21 cellular contexts compared by ENCODE assay signal in the genomic region with DNA sequence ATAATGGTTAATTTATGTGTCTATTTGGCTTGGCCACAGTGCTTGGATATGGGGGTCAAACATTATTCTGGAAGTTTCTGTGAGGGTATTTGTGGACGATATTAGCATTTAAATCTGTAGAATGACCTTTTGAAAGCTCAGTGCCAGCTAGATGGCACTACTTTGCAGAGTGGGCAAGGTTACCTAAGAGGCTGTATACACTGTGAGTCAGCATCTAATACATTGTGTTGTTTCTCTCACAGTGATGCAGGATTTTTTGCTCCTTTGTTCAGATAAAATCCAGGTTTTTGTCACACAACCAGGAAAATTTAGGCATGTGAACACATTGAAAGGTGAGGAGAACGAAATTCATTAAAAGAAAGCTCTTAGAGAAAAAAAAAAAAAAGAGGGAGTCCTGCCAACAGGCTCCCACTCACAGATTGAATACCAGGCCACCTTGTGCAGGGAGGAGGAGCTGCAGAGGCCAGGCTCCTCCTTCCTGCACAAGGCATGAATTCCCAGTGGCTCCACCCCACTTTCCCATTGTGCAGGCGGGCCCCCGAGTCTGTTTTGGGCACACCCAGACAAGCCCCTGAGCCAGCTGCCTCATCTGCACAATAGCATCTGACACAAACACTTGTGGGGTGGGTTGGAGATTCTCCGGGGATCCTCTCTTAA.
A peak's percentile ranks its signal among the peaks of the same experiment; 100 is the strongest.
DNase-seq lines count a peak whose midpoint lies in the region; ATAC-seq and TF ChIP-seq lines count a peak whose summit lies in the region.
"Had no signal": no experiment of that assay in that cellular context is flagged by ENCODE, and none has a peak within 500 bp of the region (broad histone marks: within the 10 kb centered on the region; RNA-seq: fewer than 3 reads in every experiment).

No MANE protein-coding gene starts in this region.

- 58 to 81% (median 67%) methylated on average over 5 of the region's 5 CpGs for WGBS in adrenal gland, 4 donors

- TF ChIP-seq CTCF in SU-DHL-6 (IDR thresholded peaks at IDR 0.05; ENCODE audit: insufficient read depth, low read length, poor library complexity, severe bottlenecking) = no peak
- TF ChIP-seq CTCF in kidney epithelial cell (IDR thresholded peaks at IDR 0.05; ENCODE audit: insufficient read depth, low read length, poor library complexity, severe bottlenecking) = peak; percentile 16
- TF ChIP-seq CTCF in nephron progenitor cell (IDR thresholded peaks at IDR 0.05) = no peak
- TF ChIP-seq CTCF in adrenal gland (IDR thresholded peaks at IDR 0.05) = no peak

- ATAC-seq in HG02678 (IDR thresholded peaks at IDR 0.05; ENCODE audit: unreplicated experiment) = no peak

- H3K4me3 Mint-ChIP-seq in nephron progenitor cell = no peak overlapping the region
- H3K4me3 Mint-ChIP-seq: B cell; CD4-positive, CD25-positive, alpha-beta regulatory T cell; IgD-negative memory B cell had no signal

- H4K20me1 ChIP-seq in SU-DHL-6 (ENCODE audit: low read depth, low read length) = no peaks in the 10 kb centered on the region

- no peak overlapping the region for H3K9ac ChIP-seq in SU-DHL-6 (ENCODE audit: low read length)
- H3K9ac ChIP-seq: GM23248 had no signal

- no peak for TF ChIP-seq POLR2A in adrenal gland (IDR thresholded peaks at IDR 0.05)

- no peak overlapping the region for H3K27ac Mint-ChIP-seq in nephron progenitor cell
- H3K27ac Mint-ChIP-seq: B cell; CD4-positive, CD25-positive, alpha-beta regulatory T cell; IgD-negative memory B cell had no signal

- H3K27me3 ChIP-seq in SU-DHL-6 (ENCODE audit: low read length) (no peaks in the 10 kb centered on the region), kidney epithelial cell (ENCODE audit: control insufficient read depth, insufficient read depth, low read length) (no peaks in the 10 kb centered on the region), adrenal gland (no peaks in the 10 kb centered on the region)
- H3K27me3 ChIP-seq: Peyer's patch had no signal

- H3K4me1 Mint-ChIP-seq in nephron progenitor cell = no peaks in the 10 kb centered on the region
- H3K4me1 Mint-ChIP-seq: B cell; CD4-positive, CD25-positive, alpha-beta regulatory T cell; IgD-negative memory B cell had no signal

- H3K36me3 ChIP-seq in SU-DHL-6 (ENCODE audit: low read length) (no peaks in the 10 kb centered on the region), kidney epithelial cell (ENCODE audit: control insufficient read depth, insufficient read depth, low read length) (no peaks in the 10 kb centered on the region), adrenal gland (replicated peaks in 1 of 2) (no peaks in the 10 kb centered on the region)
- H3K36me3 ChIP-seq: Peyer's patch had no signal

- H3K4me2 ChIP-seq in SU-DHL-6 (ENCODE audit: low read depth, low read length, poor library complexity, severe bottlenecking) = no peak overlapping the region

- H3K9me2 ChIP-seq in SU-DHL-6 (replicated peaks; ENCODE audit: insufficient read depth, low read length) = no peaks in the 10 kb centered on the region

- H3K9me3 ChIP-seq in SU-DHL-6 (ENCODE audit: insufficient read depth, low read length) = no peaks in the 10 kb centered on the region
- no peaks in the 10 kb centered on the region for H3K9me3 ChIP-seq in adrenal gland (replicated peaks in 1 of 3)
- H3K9me3 ChIP-seq: Peyer's patch had no signal

- DNase-seq in H4 (ENCODE audit: low spot score) (peak; percentile 49), HT1080 (ENCODE audit: low read depth) (peak; percentile 10), kidney epithelial cell (ENCODE audit: low read depth) (no peak), nephron progenitor cell (no peak), adrenal gland (no peak), NCI-H1105 (lab: John Stamatoyannopoulos, UW) (no peak)
- DNase-seq: Calu3; CD4-positive, CD25-positive, alpha-beta regulatory T cell; DMS79; GM23248; Kasumi-1; NCI-H187; NCI-H510A; NCI-H774; Peyer's patch; SHP77; T-helper 2 cell had no signal

- H3K4me3 ChIP-seq in SU-DHL-6 (ENCODE audit: insufficient read depth, low read length, poor library complexity, severe bottlenecking) (no peak overlapping the region), kidney epithelial cell (ENCODE audit: low read depth, low read length) (no peak overlapping the region), adrenal gland (no peak overlapping the region)
- H3K4me3 ChIP-seq: GM23248, Peyer's patch had no signal

- no peaks in the 10 kb centered on the region for H3K79me2 ChIP-seq in SU-DHL-6 (ENCODE audit: insufficient read depth, low read length)

- H3K27me3 Mint-ChIP-seq in nephron progenitor cell (ENCODE audit: low read depth, poor library complexity) = no peaks in the 10 kb centered on the region
- H3K27me3 Mint-ChIP-seq: B cell; CD4-positive, CD25-positive, alpha-beta regulatory T cell; IgD-negative memory B cell had no signal

- intact Hi-C loops in adrenal gland (cut with DNase I) = no loop called here

- peak overlapping the region; percentile 73 for H2AFZ ChIP-seq in SU-DHL-6 (ENCODE audit: low read depth, low read length, severe bottlenecking)
- H2AFZ ChIP-seq: GM23248 had no signal

- H3K4me1 ChIP-seq in adrenal gland (replicated peaks in 1 of 2) = no peaks in the 10 kb centered on the region
- H3K4me1 ChIP-seq: Peyer's patch had no signal

- H3F3A ChIP-seq in SU-DHL-6 (ENCODE audit: insufficient read depth) = no peaks in the 10 kb centered on the region

- H3K36me3 Mint-ChIP-seq in nephron progenitor cell (ENCODE audit: low read depth) = no peaks in the 10 kb centered on the region
- H3K36me3 Mint-ChIP-seq: CD4-positive, CD25-positive, alpha-beta regulatory T cell; IgD-negative memory B cell had no signal

- no peaks in the 10 kb centered on the region for H3K9me3 Mint-ChIP-seq in nephron progenitor cell

- no peak overlapping the region for H3K27ac ChIP-seq in SU-DHL-6 (ENCODE audit: low read depth, low read length)
- H3K27ac ChIP-seq in adrenal gland = no peak overlapping the region
- H3K27ac ChIP-seq: GM23248, Peyer's patch had no signal

Comparison
In these comparisons a context has a peak if more than half of its experiments do, and no peak if none do; other contexts are left out.
1. DNase-seq: peak in H4 (single experiment) and HT1080 (single experiment); none in kidney epithelial cell (single experiment), nephron progenitor cell (single experiment), adrenal gland (0 of 7) and NCI-H1105 (single experiment).